16 cellular contexts compared by ENCODE assay signal in genomic region chr2:137507237-137507636, GRCh38.
A peak's percentile ranks its signal among the peaks of the same experiment; 100 is the strongest.
DNase-seq lines count a peak whose midpoint lies in the region; ATAC-seq lines count a peak whose summit lies in the region.
"Had no signal": no experiment of that assay in that cellular context is flagged by ENCODE, and none has a peak within 500 bp of the region (broad histone marks: within the 10 kb centered on the region; RNA-seq: fewer than 3 reads in every experiment).

No MANE protein-coding gene starts in this region.

- intact Hi-C loops in left colon (cut with DNase I, micrococcal nuclease): no loop called here

- ATAC-seq in left colon (peak; percentile 80), HG03095 (IDR thresholded peaks at IDR 0.05; ENCODE audit: unreplicated experiment) (no peak), HG03196 (IDR thresholded peaks at IDR 0.05; ENCODE audit: unreplicated experiment) (no peak)

- DNase-seq in A172 (ENCODE audit: low spot score): peak; percentile 2
- DNase-seq in DMS79 treated with DMSO at 0.1 percent for 48 hours (lab: John Stamatoyannopoulos, UW): peak; percentile 86
- DNase-seq in NCI-H510A treated with DMSO at 0.1 percent for 48 hours (lab: John Stamatoyannopoulos, UW): peak; percentile 51
- no peak for DNase-seq in left colon
- no peak for DNase-seq in GOT3 (lab: John Stamatoyannopoulos, UW)
- DNase-seq: ACHN; Calu3; CD4-positive, CD25-positive, alpha-beta regulatory T cell; EL; Karpas-422; NCI-H1436 treated with DMSO at 0.1 percent for 48 hours; NCI-H2081 treated with DMSO at 0.1 percent for 48 hours; NCI-H446 treated with DMSO at 0.1 percent for 48 hours; T-helper 1 cell had no signal

Comparison
In these comparisons a context has a peak if more than half of its experiments do, and no peak if none do; other contexts are left out.
1. DNase-seq: peak in A172 (single experiment), DMS79 treated with DMSO at 0.1 percent for 48 hours (single experiment) and NCI-H510A treated with DMSO at 0.1 percent for 48 hours (single experiment); none in left colon (0 of 2) and GOT3 (single experiment).